In the genomic region with DNA sequence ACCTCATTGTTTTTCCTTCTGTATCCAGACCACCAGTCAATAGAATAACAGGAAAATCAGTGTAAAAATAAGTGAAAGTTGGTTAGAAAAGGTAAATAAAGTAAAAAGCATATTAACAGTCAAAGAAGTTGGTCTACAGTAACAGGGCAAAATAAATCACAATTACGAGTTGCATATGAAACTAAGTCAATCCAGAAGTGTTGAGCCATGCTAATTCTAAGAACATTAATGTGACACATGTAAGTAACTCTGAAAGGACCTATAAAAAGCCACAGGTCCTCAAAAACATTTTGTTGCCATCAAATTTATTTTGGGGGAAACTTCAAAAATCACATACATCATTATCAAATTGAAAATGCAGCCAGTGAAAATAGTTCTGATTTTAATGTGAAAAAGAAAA, we compare ENCODE assay signal across 17 cellular contexts. TPM values are rescaled to one million over a fixed set of nuclear protein-coding genes. Genes with fewer than 3 reads are reported as not detected.
DNase-seq lines count a peak whose midpoint lies in the region; ATAC-seq and TF ChIP-seq lines count a peak whose summit lies in the region.
"Had no signal": no experiment of that assay in that cellular context is flagged by ENCODE, and none has a peak within 500 bp of the region (broad histone marks: within the 10 kb centered on the region; RNA-seq: fewer than 3 reads in every experiment).

No MANE protein-coding gene starts in this region.

- no peaks in the 10 kb centered on the region for H3K9me3 ChIP-seq in CD4-positive, alpha-beta memory T cell (ENCODE audit: control insufficient read depth in 1 of 2, low read length in 2 of 2)
- H3K9me3 ChIP-seq in MM.1S (replicated peaks; ENCODE audit: insufficient read depth, low read length) = no peaks in the 10 kb centered on the region
- H3K9me3 ChIP-seq in osteoblast (ENCODE audit: low read depth, low read length) = no peaks in the 10 kb centered on the region
- H3K9me3 ChIP-seq: BE2C, Caco-2 had no signal

- peak overlapping the region in 5 of 8 donors; percentile 1 to 73 (median 60) for H3K4me3 Mint-ChIP-seq in CD4-positive, alpha-beta memory T cell
- H3K4me3 Mint-ChIP-seq in effector memory CD8-positive, alpha-beta T cell = peak overlapping the region; percentile 34 to 65
- H3K4me3 Mint-ChIP-seq: CD4-positive, CD25-positive, alpha-beta regulatory T cell; HFFc6; IgD-negative memory B cell had no signal

- H3K4me1 Mint-ChIP-seq in CD4-positive, alpha-beta memory T cell = peaks cover 12 to 20% (median 18%) of the 10 kb centered on the region in 4 donors
- peaks cover 10 to 12% of the 10 kb centered on the region in 2 donors for H3K4me1 Mint-ChIP-seq in effector memory CD8-positive, alpha-beta T cell (ENCODE audit: low read depth in 2 of 2)

- peaks cover 0 to 19% of the 10 kb centered on the region in 2 donors for H3K27me3 Mint-ChIP-seq in CD4-positive, alpha-beta memory T cell
- peaks cover 39 to 40% of the 10 kb centered on the region in 2 donors for H3K27me3 Mint-ChIP-seq in effector memory CD8-positive, alpha-beta T cell
- H3K27me3 Mint-ChIP-seq: IgD-negative memory B cell had no signal

- H4K20me1 ChIP-seq in MM.1S (ENCODE audit: insufficient read depth, low read length) (no peaks in the 10 kb centered on the region), osteoblast (ENCODE audit: insufficient read depth, low read length) (peaks cover 22% of the 10 kb centered on the region)

- H3K9ac ChIP-seq in MM.1S (ENCODE audit: low read length) = no peak overlapping the region

- CTCF ChIA-PET in CD4-positive, alpha-beta memory T cell (lab: Charles Lee; ENCODE audit: partially characterized antibody) = no interaction called here

- ATAC-seq in effector memory CD8-positive, alpha-beta T cell (replicated peaks) = no peak
- ATAC-seq: HCT116, HepG2 had no signal

- H3K36me3 ChIP-seq in CD4-positive, alpha-beta memory T cell (ENCODE audit: insufficient read depth, low read length) = no peaks in the 10 kb centered on the region
- H3K36me3 ChIP-seq in MM.1S (replicated peaks; ENCODE audit: insufficient read depth, low read length) (no peaks in the 10 kb centered on the region), osteoblast (ENCODE audit: insufficient read depth, low read length) (no peaks in the 10 kb centered on the region)
- H3K36me3 ChIP-seq: BE2C had no signal

- no peak overlapping the region for H2AFZ ChIP-seq in MM.1S (ENCODE audit: low read length)
- H2AFZ ChIP-seq in osteoblast (ENCODE audit: low read length) = no peak overlapping the region

- H3K27me3 ChIP-seq in CD4-positive, alpha-beta memory T cell (ENCODE audit: insufficient read depth, low read length) = no peaks in the 10 kb centered on the region
- no peaks in the 10 kb centered on the region for H3K27me3 ChIP-seq in MM.1S (replicated peaks; ENCODE audit: insufficient read depth, low read length)
- no peaks in the 10 kb centered on the region for H3K27me3 ChIP-seq in osteoblast (ENCODE audit: insufficient read depth, low read length)
- H3K27me3 ChIP-seq: BE2C had no signal

- H3K36me3 Mint-ChIP-seq in CD4-positive, alpha-beta memory T cell = no peaks in the 10 kb centered on the region
- no peaks in the 10 kb centered on the region for H3K36me3 Mint-ChIP-seq in effector memory CD8-positive, alpha-beta T cell (ENCODE audit: insufficient read depth)
- H3K36me3 Mint-ChIP-seq: CD4-positive, CD25-positive, alpha-beta regulatory T cell; IgD-negative memory B cell had no signal

- H3K9me2 ChIP-seq in MM.1S (replicated peaks; ENCODE audit: insufficient read depth, low read length) = no peaks in the 10 kb centered on the region

- intact Hi-C loops in CD4-positive, alpha-beta memory T cell (cut with micrococcal nuclease) = no loop called here

- POLR2A ChIA-PET in CD4-positive, alpha-beta memory T cell (lab: Charles Lee; ENCODE audit: partially characterized antibody) = no interaction called here

- peak overlapping the region in 1 of 7 donors; percentile 45 for H3K27ac Mint-ChIP-seq in CD4-positive, alpha-beta memory T cell
- H3K27ac Mint-ChIP-seq in effector memory CD8-positive, alpha-beta T cell = no peak overlapping the region
- H3K27ac Mint-ChIP-seq: HFFc6, IgD-negative memory B cell had no signal

- H3K79me2 ChIP-seq in MM.1S (ENCODE audit: low read length) (no peaks in the 10 kb centered on the region), osteoblast (ENCODE audit: insufficient read depth, low read length) (peaks cover 49% of the 10 kb centered on the region)

- H3F3A ChIP-seq in MM.1S (ENCODE audit: insufficient read depth, low read length) = no peaks in the 10 kb centered on the region; the same call in 1 of the 2 replicates

- H3K4me3 ChIP-seq in CD4-positive, alpha-beta memory T cell (ENCODE audit: low read length in 2 of 2) = no peak overlapping the region
- H3K4me3 ChIP-seq in MM.1S (ENCODE audit: low read length) (no peak overlapping the region), osteoblast (ENCODE audit: insufficient read depth, low read length) (no peak overlapping the region)

- peaks cover 6% of the 10 kb centered on the region for H3K4me1 ChIP-seq in CD4-positive, alpha-beta memory T cell (ENCODE audit: insufficient read depth, low read length)
- H3K4me1 ChIP-seq in MM.1S (ENCODE audit: low read length) (peaks cover 14% of the 10 kb centered on the region), osteoblast (ENCODE audit: insufficient read depth, low read length) (peaks cover 7% of the 10 kb centered on the region)

- no peaks in the 10 kb centered on the region for H3K9me3 Mint-ChIP-seq in CD4-positive, alpha-beta memory T cell
- H3K9me3 Mint-ChIP-seq in effector memory CD8-positive, alpha-beta T cell = no peaks in the 10 kb centered on the region
- H3K9me3 Mint-ChIP-seq: CD4-positive, CD25-positive, alpha-beta regulatory T cell; HFFc6 had no signal

- no peak for DNase-seq in CD4-positive, alpha-beta memory T cell
- no peak for DNase-seq in MM.1S
- no peak for DNase-seq in effector memory CD8-positive, alpha-beta T cell
- no peak for DNase-seq in NCI-H2196 (lab: John Stamatoyannopoulos, UW; ENCODE audit: unreplicated experiment)
- no peak for DNase-seq in NCI-H2227 treated with DMSO at 0.1 percent for 48 hours (lab: John Stamatoyannopoulos, UW)
- no peak for DNase-seq in osteoblast (ENCODE audit: insufficient read length, low spot score, missing footprints)
- DNase-seq: ACHN, BE2C, C1 segment of cervical spinal cord, Caco-2, GOT3, H7, HFFc6 had no signal

- 0 out of 2 replicates have a peak overlapping the region, but pooled peaks have one; percentile 1 for H3K4me2 ChIP-seq in MM.1S (ENCODE audit: low read depth, low read length)
- H3K4me2 ChIP-seq in osteoblast (ENCODE audit: insufficient read depth, low read length) = no peak overlapping the region

- no peak overlapping the region for H3K27ac ChIP-seq in CD4-positive, alpha-beta memory T cell (ENCODE audit: low read depth, low read length)
- H3K27ac ChIP-seq in MM.1S (ENCODE audit: low read length) (no peak overlapping the region), osteoblast (ENCODE audit: low read depth, low read length) (no peak overlapping the region)

- no peak for TF ChIP-seq CTCF in MM.1S (IDR thresholded peaks at IDR 0.05; ENCODE audit: low read length)
- TF ChIP-seq CTCF in osteoblast (IDR thresholded peaks at IDR 0.05; ENCODE audit: extremely low read depth, low read depth, low read length) = no peak

RNA-seq across cellular contexts. Expression of gene LRP6, which starts 56.4 kb away (rescaled TPM):
- total RNA-seq in CD4-positive, alpha-beta memory T cell = 1 to 10 TPM; 3.9 to 4.0 TPM
- 1 to 10 TPM in 1 of 2 donors, under 1 TPM in 1; 0.45 to 1.9 TPM for polyA plus RNA-seq in CD4-positive, alpha-beta memory T cell
- 42.7 and 46.7 TPM in 2 replicates for total RNA-seq in osteoblast
- polyA plus RNA-seq: IgD-negative memory B cell had no signal
